ENCODE assay signal across 28 cellular contexts in genomic region chr9:3898371-3899218, GRCh38.
DNase-seq lines count a peak whose midpoint lies in the region; ATAC-seq, FAIRE-seq and TF ChIP-seq lines count a peak whose summit lies in the region.
"Had no signal": no experiment of that assay in that cellular context is flagged by ENCODE, and none has a peak within 500 bp of the region (broad histone marks: within the 10 kb centered on the region; RNA-seq: fewer than 3 reads in every experiment).

No MANE protein-coding gene starts in this region.

- H3K4me1 ChIP-seq in small intestine (ENCODE audit: control insufficient read depth in 2 of 2, insufficient read depth in 1 of 2, low read depth in 1 of 2, low read length in 1 of 2) (no peaks in the 10 kb centered on the region), tibial artery (no peaks in the 10 kb centered on the region), ovary (ENCODE audit: insufficient read depth) (no peaks in the 10 kb centered on the region)
- H3K4me1 ChIP-seq: gastrocnemius medialis, uterus had no signal

- H3K4me1 Mint-ChIP-seq in WTC11: peaks cover 5% of the 10 kb centered on the region; the same call in 1 of the 2 replicates
- H3K4me1 Mint-ChIP-seq: activated naive CD8-positive, alpha-beta T cell treated with anti-CD3 and anti-CD28 coated beads for 36 hours; activated T-helper 17 cell treated with anti-CD3 and anti-CD28 coated beads, Interleukin-2, amount 50 U/mL, for 72 hours; memory B cell had no signal

- peak overlapping the region; percentile 21 for H3K27ac Mint-ChIP-seq in WTC11
- H3K27ac Mint-ChIP-seq: activated naive CD8-positive, alpha-beta T cell treated with anti-CD3 and anti-CD28 coated beads for 36 hours; activated T-helper 17 cell treated with anti-CD3 and anti-CD28 coated beads, Interleukin-2, amount 50 U/mL, for 72 hours; memory B cell had no signal

- TF ChIP-seq POLR2A in ovary (IDR thresholded peaks at IDR 0.05): no peak

- WGBS in small intestine, 3 donors: 11 to 58% (median 33%) methylated on average over 17 of the region's 17 CpGs
- WGBS in ovary, 3 donors: 33 to 56% (median 40%) methylated on average over 17 of the region's 17 CpGs

- no peaks in the 10 kb centered on the region for H3K9me3 ChIP-seq in small intestine (ENCODE audit: control insufficient read depth, low read depth)
- no peaks in the 10 kb centered on the region for H3K9me3 ChIP-seq in tibial artery
- no peaks in the 10 kb centered on the region for H3K9me3 ChIP-seq in ovary
- H3K9me3 ChIP-seq: gastrocnemius medialis, uterus had no signal

- intact Hi-C loops in left ventricle myocardium superior (cut with micrococcal nuclease): no loop called here
- intact Hi-C loops in tibial artery (cut with DNase I; ENCODE audit: low total_unique reads): no loop called here
- intact Hi-C loops in ovary (cut with DNase I): no loop called here

- TF ChIP-seq EP300 in Ishikawa (IDR thresholded peaks at IDR 0.05; ENCODE audit: borderline replicate concordance) (peak; percentile 91), ovary (IDR thresholded peaks at IDR 0.05) (no peak)

- H3K27me3 Mint-ChIP-seq in WTC11 (ENCODE audit: low read depth): no peaks in the 10 kb centered on the region
- H3K27me3 Mint-ChIP-seq: activated naive CD8-positive, alpha-beta T cell treated with anti-CD3 and anti-CD28 coated beads for 36 hours had no signal

- H3K36me3 Mint-ChIP-seq in WTC11: no peaks in the 10 kb centered on the region
- H3K36me3 Mint-ChIP-seq: memory B cell had no signal

- H3K27me3 ChIP-seq in small intestine (ENCODE audit: control insufficient read depth in 2 of 2, insufficient read depth in 2 of 2, low read length in 2 of 2): no peaks in the 10 kb centered on the region
- no peaks in the 10 kb centered on the region for H3K27me3 ChIP-seq in tibial artery
- no peaks in the 10 kb centered on the region for H3K27me3 ChIP-seq in ovary
- H3K27me3 ChIP-seq: gastrocnemius medialis, uterus had no signal

- TF ChIP-seq CTCF in WTC11 (IDR thresholded peaks at IDR 0.05) (no peak), tibial artery (IDR thresholded peaks at IDR 0.05) (no peak), ovary (IDR thresholded peaks at IDR 0.05) (no peak)

- DNase-seq in WTC11 (ENCODE audit: low spot score) (no peak), left ventricle myocardium superior (no peak), small intestine (peak; percentile 66), medulla oblongata (ENCODE audit: extremely low spot score) (no peak), NCI-H69 (lab: John Stamatoyannopoulos, UW) (no peak), tibial artery (no peak), ovary (no peak)
- DNase-seq: ACHN; activated CD4-positive, alpha-beta T cell treated with anti-CD3 and anti-CD28 coated beads, Interleukin-2, amount 50 U/mL, for 48 hours; activated CD4-positive, CD25-positive, alpha-beta regulatory T cell; activated CD8-positive, alpha-beta memory T cell treated with anti-CD3 and anti-CD28 coated beads, Interleukin-2, amount 50 U/mL, for 4 hours; activated naive CD8-positive, alpha-beta T cell treated with anti-CD3 and anti-CD28 coated beads for 36 hours; COR-L47; DMS79; effector CD8-positive, alpha-beta T cell; gastrocnemius medialis; GF-D8; hypothalamus; stimulated activated CD4-positive, alpha-beta T cell treated with anti-CD3 and anti-CD28 coated beads, Interleukin-1b, Interleukin-23, amount 100 ng/mL, for 48 hours; T-helper 9 cell; uterus had no signal

- H3K4me3 ChIP-seq in small intestine (ENCODE audit: low read depth in 1 of 2, low read length in 2 of 2) (no peak overlapping the region), tibial artery (no peak overlapping the region), ovary (no peak overlapping the region)
- H3K4me3 ChIP-seq: gastrocnemius medialis, uterus had no signal

- no peak for FAIRE-seq in small intestine (lab: Jason Lieb, UNC)
- FAIRE-seq: GM18507, HTR-8/SVneo had no signal

- CTCF ChIA-PET in WTC11 (lab: Charles Lee): no interaction called here

- H3K4me3 Mint-ChIP-seq in WTC11: no peak overlapping the region
- H3K4me3 Mint-ChIP-seq: activated naive CD8-positive, alpha-beta T cell treated with anti-CD3 and anti-CD28 coated beads for 36 hours; activated T-helper 17 cell treated with anti-CD3 and anti-CD28 coated beads, Interleukin-2, amount 50 U/mL, for 72 hours; memory B cell had no signal

- H3K36me3 ChIP-seq in small intestine (ENCODE audit: control insufficient read depth in 2 of 2, insufficient read depth in 2 of 2, low read length in 2 of 2) (no peaks in the 10 kb centered on the region), tibial artery (no peaks in the 10 kb centered on the region), ovary (no peaks in the 10 kb centered on the region)
- H3K36me3 ChIP-seq: uterus had no signal

- POLR2A ChIA-PET in WTC11 (lab: Charles Lee): no interaction called here

- peaks cover 4% of the 10 kb centered on the region; the same call in 1 of the 2 replicates for H3K9me3 Mint-ChIP-seq in WTC11
- H3K9me3 Mint-ChIP-seq: activated naive CD8-positive, alpha-beta T cell treated with anti-CD3 and anti-CD28 coated beads for 36 hours; activated T-helper 17 cell treated with anti-CD3 and anti-CD28 coated beads, Interleukin-2, amount 50 U/mL, for 72 hours had no signal

- no peak for TF ChIP-seq RAD21 in Ishikawa (IDR thresholded peaks at IDR 0.05; ENCODE audit: low read depth)

- no peak for ATAC-seq in WTC11
- peak; percentile 19 for ATAC-seq in left ventricle myocardium superior
- ATAC-seq: activated T-helper 17 cell treated with anti-CD3 and anti-CD28 coated beads, Interleukin-2, amount 50 U/mL, for 72 hours; gastrocnemius medialis; SK-N-SH treated with all-trans-retinoic acid at 6 μM for 48 hours had no signal

- peak overlapping the region in 1 of 2 donors; percentile 32 for H3K27ac ChIP-seq in small intestine (ENCODE audit: low read depth in 1 of 2, low read length in 1 of 2)
- no peak overlapping the region for H3K27ac ChIP-seq in tibial artery
- no peak overlapping the region for H3K27ac ChIP-seq in ovary
- H3K27ac ChIP-seq: gastrocnemius medialis, KMS-11, uterus had no signal

TF ChIP-seq in Ishikawa, 13 proteins besides CTCF, POLR2A, EP300 and RAD21:
- TF ChIP-seq TCF12 (IDR thresholded peaks at IDR 0.05; ENCODE audit: low read depth) (peak; percentile 78), TEAD4 (IDR thresholded peaks at IDR 0.05) (peak; percentile 76), USF1 (IDR thresholded peaks at IDR 0.05) (0 out of 2 replicates have a peak, but pooled peaks have one; percentile 4), ZBTB7A (IDR thresholded peaks at IDR 0.05; ENCODE audit: low read depth) (no peak), FOXM1 (IDR thresholded peaks at IDR 0.05; ENCODE audit: borderline replicate concordance, low read depth) (peak; percentile 89), CREB1 (IDR thresholded peaks at IDR 0.05; ENCODE audit: low read depth) (no peak), NFIC (IDR thresholded peaks at IDR 0.05) (peak; percentile 71)
TF ChIP-seq in Ishikawa: peak in this region for 5.

TF ChIP-seq in WTC11, 78 proteins besides CTCF, POLR2A, EP300 and RAD21:
- TF ChIP-seq NR2C2 (CRISPR knock-in tag; IDR thresholded peaks at IDR 0.05) (no peak), ZNF281 (CRISPR knock-in tag; IDR thresholded peaks at IDR 0.05) (no peak), PRRX2 (CRISPR knock-in tag; IDR thresholded peaks at IDR 0.05) (no peak), ETV6 (CRISPR knock-in tag; IDR thresholded peaks at IDR 0.05) (no peak), NFYB (CRISPR knock-in tag; conservative IDR thresholded peaks at IDR 0.05; ENCODE audit: low read depth) (no peak), ZNF396 (CRISPR knock-in tag; IDR thresholded peaks at IDR 0.05; ENCODE audit: borderline replicate concordance) (no peak), CREM (CRISPR knock-in tag; IDR thresholded peaks at IDR 0.05) (no peak), ZNF219 (CRISPR knock-in tag; IDR thresholded peaks at IDR 0.05; ENCODE audit: borderline replicate concordance) (no peak), ZNF671 (CRISPR knock-in tag; IDR thresholded peaks at IDR 0.05) (no peak), TEAD1 (CRISPR knock-in tag; IDR thresholded peaks at IDR 0.05) (no peak), ZBTB43 (CRISPR knock-in tag; IDR thresholded peaks at IDR 0.05) (no peak), ESRRA (CRISPR knock-in tag; IDR thresholded peaks at IDR 0.05; ENCODE audit: borderline replicate concordance) (no peak)
